1 cellular context compared by ENCODE assay signal in genomic region chr10:120607016-120607709, GRCh38.
TF ChIP-seq lines count a peak whose summit lies in the region.

No MANE protein-coding gene starts in this region.

TF ChIP-seq in GM23338, 12 proteins besides CTCF, POLR2A, EP300 and RAD21 (continued from another document):
- no peak for TF ChIP-seq REST (IDR thresholded peaks at IDR 0.05; ENCODE audit: unreplicated experiment)
- TF ChIP-seq, protein P1, sequence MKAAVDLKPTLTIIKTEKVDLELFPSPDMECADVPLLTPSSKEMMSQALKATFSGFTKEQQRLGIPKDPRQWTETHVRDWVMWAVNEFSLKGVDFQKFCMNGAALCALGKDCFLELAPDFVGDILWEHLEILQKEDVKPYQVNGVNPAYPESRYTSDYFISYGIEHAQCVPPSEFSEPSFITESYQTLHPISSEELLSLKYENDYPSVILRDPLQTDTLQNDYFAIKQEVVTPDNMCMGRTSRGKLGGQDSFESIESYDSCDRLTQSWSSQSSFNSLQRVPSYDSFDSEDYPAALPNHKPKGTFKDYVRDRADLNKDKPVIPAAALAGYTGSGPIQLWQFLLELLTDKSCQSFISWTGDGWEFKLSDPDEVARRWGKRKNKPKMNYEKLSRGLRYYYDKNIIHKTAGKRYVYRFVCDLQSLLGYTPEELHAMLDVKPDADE (IDR thresholded peaks at IDR 0.05), result no peak
TF ChIP-seq in GM23338: peak in this region for 0.
